In the genomic region with DNA sequence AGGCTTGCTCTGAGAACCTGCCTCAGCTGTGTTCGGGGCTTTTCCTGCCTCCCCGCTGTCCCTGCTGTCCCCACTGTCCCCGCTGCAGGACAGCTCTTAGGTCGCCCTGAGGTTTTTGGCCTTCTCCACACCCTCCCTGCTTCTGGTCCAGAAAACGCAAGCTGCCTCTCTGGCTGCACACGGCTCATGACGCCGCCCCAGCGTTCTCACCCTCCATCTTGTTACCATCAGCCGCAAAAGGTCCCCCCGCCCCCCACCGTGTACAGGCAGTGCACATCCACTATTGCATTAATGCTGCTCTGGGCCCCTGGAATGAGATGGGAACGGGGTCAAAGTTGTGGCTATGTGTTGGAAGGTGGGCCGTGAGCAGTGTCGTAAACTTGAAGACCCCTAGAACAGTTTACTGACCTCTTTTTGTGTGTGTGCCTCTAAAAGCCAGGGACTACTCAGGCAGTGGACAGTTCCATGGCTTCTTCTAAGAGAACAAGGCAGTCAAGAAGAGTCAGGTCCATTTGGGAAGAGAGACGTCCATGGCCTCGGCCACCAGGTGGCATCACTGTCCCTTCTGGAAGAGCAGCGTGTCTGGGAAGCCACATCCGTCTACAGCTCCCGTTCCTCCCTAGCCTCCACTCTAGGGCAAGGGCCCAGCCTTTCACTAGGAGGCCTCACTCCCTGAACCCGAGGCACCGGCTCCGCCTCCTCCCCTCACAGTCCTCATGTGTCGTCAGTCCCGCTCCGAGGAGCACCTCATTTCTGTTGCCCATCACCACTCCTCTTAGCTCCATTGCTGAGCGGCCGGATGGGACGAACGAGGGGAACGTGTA, we compare ENCODE assay signal across 8 cellular contexts. TPM values are rescaled to one million over a fixed set of nuclear protein-coding genes. Genes with fewer than 3 reads are reported as not detected.
DNase-seq lines count a peak whose midpoint lies in the region; ATAC-seq, FAIRE-seq and TF ChIP-seq lines count a peak whose summit lies in the region.

No MANE protein-coding gene starts in this region.

- H3K9me1 ChIP-seq in endothelial cell of umbilical vein (replicated peaks; ENCODE audit: control insufficient read depth, extremely low read depth, insufficient read depth, low read length) = no peaks in the 10 kb centered on the region

- no peak overlapping the region for H3K4me3 Mint-ChIP-seq in activated CD8-positive, alpha-beta memory T cell treated with anti-CD3 and anti-CD28 coated beads, Interleukin-2, amount 10 ng/mL, durations not matched to agents 7 days and 5 days

- H3K79me2 ChIP-seq in endothelial cell of umbilical vein (ENCODE audit: control insufficient read depth, insufficient read depth, low read length) = no peaks in the 10 kb centered on the region

- dilution Hi-C loops in endothelial cell of umbilical vein (cut with MboI; ENCODE audit: extremely low pct_ligation_motif_present, low sequenced_read_pairs) = no loop called here

- H3K36me3 Mint-ChIP-seq in activated CD8-positive, alpha-beta memory T cell treated with anti-CD3 and anti-CD28 coated beads, Interleukin-2, amount 10 ng/mL, durations not matched to agents 7 days and 5 days = no peaks in the 10 kb centered on the region

- no peak overlapping the region for H3K9ac ChIP-seq in NT2/D1 (ENCODE audit: insufficient read length, low read depth)
- no peak overlapping the region for H3K9ac ChIP-seq in endothelial cell of umbilical vein (replicated peaks; ENCODE audit: extremely low read depth, insufficient read depth, low read length)

- no peaks in the 10 kb centered on the region for H3K4me1 ChIP-seq in NT2/D1 (ENCODE audit: insufficient read depth, insufficient read length)
- no peaks in the 10 kb centered on the region for H3K4me1 ChIP-seq in endothelial cell of umbilical vein (ENCODE audit: control insufficient read depth, extremely low read depth, insufficient read depth, low read length)
- H3K4me1 ChIP-seq in mucosa of descending colon (ENCODE audit: low read depth) = peaks cover 3% of the 10 kb centered on the region

- intact Hi-C loops in endothelial cell of umbilical vein (cut with micrococcal nuclease) (loop anchor here (1.0 kb wide), 5 partner anchors 136 to 1133 kb away; no protein-coding TSS in a partner anchor), mucosa of descending colon (cut with DNase I, micrococcal nuclease) (loop anchor here (5.0 kb wide), 1 partner anchor 135 kb away; no protein-coding TSS in a partner anchor)

- H3K4me1 Mint-ChIP-seq in activated CD8-positive, alpha-beta memory T cell treated with anti-CD3 and anti-CD28 coated beads, Interleukin-2, amount 10 ng/mL, durations not matched to agents 7 days and 5 days = peaks cover 4% of the 10 kb centered on the region

- H3K36me3 ChIP-seq in NT2/D1 (ENCODE audit: insufficient read depth, insufficient read length, low read length) (peaks cover 13% of the 10 kb centered on the region), endothelial cell of umbilical vein (ENCODE audit: control insufficient read depth in 2 of 2, extremely low read depth in 1 of 2, insufficient read depth in 2 of 2, low read length in 2 of 2) (no peaks in the 10 kb centered on the region), mucosa of descending colon (ENCODE audit: low read depth) (no peaks in the 10 kb centered on the region)

- no peak overlapping the region for H3K27ac Mint-ChIP-seq in activated CD8-positive, alpha-beta memory T cell treated with anti-CD3 and anti-CD28 coated beads, Interleukin-2, amount 10 ng/mL, durations not matched to agents 7 days and 5 days

- H3K27me3 Mint-ChIP-seq in activated CD8-positive, alpha-beta memory T cell treated with anti-CD3 and anti-CD28 coated beads, Interleukin-2, amount 10 ng/mL, durations not matched to agents 7 days and 5 days = peaks cover 28% of the 10 kb centered on the region

- no TSS peak for BruUV-seq in endothelial cell of umbilical vein (replicated peaks; lab: Mats Ljungman, UMichigan)

- peak; percentile 79 for ATAC-seq in activated CD8-positive, alpha-beta memory T cell treated with anti-CD3 and anti-CD28 coated beads, Interleukin-2, amount 10 ng/mL, durations not matched to agents 7 days and 5 days
- ATAC-seq in mucosa of descending colon = peak; percentile 90
- ATAC-seq in HG02970 (IDR thresholded peaks at IDR 0.05; ENCODE audit: low FRiP score, unreplicated experiment) = no peak

- DNase-seq in ELR (ENCODE audit: low read depth) (peak; percentile 92), HUDEP-2 (lab: John Stamatoyannopoulos, UW; ENCODE audit: unreplicated experiment in 76 of 76) (peak in 72 of 76 experiments; percentile 5 to 77 (median 54)), NT2/D1 (ENCODE audit: low read depth, low spot score) (peak; percentile 96), endothelial cell of umbilical vein (ENCODE audit: low read depth, low spot score) (peak; percentile 79), mucosa of descending colon (peak; percentile 91 to 98 (median 96))
- peak; percentile 78 for DNase-seq in activated CD8-positive, alpha-beta memory T cell treated with anti-CD3 and anti-CD28 coated beads, Interleukin-2, amount 10 ng/mL, durations not matched to agents 7 days and 5 days
- DNase-seq in stimulated activated CD8-positive, alpha-beta memory T cell treated with anti-CD3 and anti-CD28 coated beads, Interleukin-4, amount 100 ng/mL, for 1 hour (ENCODE audit: low read depth in 2 of 2, low spot score in 1 of 2) = peak; percentile 26 to 41

- POLR2A ChIA-PET in endothelial cell of umbilical vein (lab: Charles Lee) = no interaction called here

- H3K27ac ChIP-seq in endothelial cell of umbilical vein (ENCODE audit: insufficient read depth, low read depth, low read length) = no peak overlapping the region

- H3K27me3 ChIP-seq in NT2/D1 (ENCODE audit: insufficient read depth, insufficient read length) (no peaks in the 10 kb centered on the region), endothelial cell of umbilical vein (ENCODE audit: control insufficient read depth in 2 of 2, insufficient read depth in 2 of 2, low read length in 2 of 2) (no peaks in the 10 kb centered on the region)

- no peak overlapping the region for H3K4me2 ChIP-seq in endothelial cell of umbilical vein (ENCODE audit: insufficient read depth, low read length)

- CTCF ChIA-PET in activated CD8-positive, alpha-beta memory T cell treated with anti-CD3 and anti-CD28 coated beads, Interleukin-2, amount 10 ng/mL, durations not matched to agents 7 days and 5 days (lab: Charles Lee) = interaction anchor here (0.6 to 2.8 kb wide), 11 partner anchors 8 to 497 kb away, joined by 3 to 14 read pairs (median 4); partner anchors contain the start of gene MRPS33
- CTCF ChIA-PET in endothelial cell of umbilical vein (lab: Charles Lee) = interaction anchor here (0.6 to 5.7 kb wide), 35 partner anchors 10 to 1271 kb away, joined by 3 to 202 read pairs (median 4); partner anchors contain the start of gene ADCK2

- H2AFZ ChIP-seq in endothelial cell of umbilical vein (ENCODE audit: low read depth, low read length) = peak overlapping the region; percentile 34

- peak; percentile 77 to 92 for TF ChIP-seq CTCF in endothelial cell of umbilical vein (IDR thresholded peaks at IDR 0.05; ENCODE audit: extremely low read depth in 1 of 2, insufficient read depth in 1 of 2, low read depth in 1 of 2, low read length in 2 of 2)
- TF ChIP-seq CTCF in mucosa of descending colon (IDR thresholded peaks at IDR 0.05) = peak; percentile 66

- H3K9me3 ChIP-seq in NT2/D1 (ENCODE audit: insufficient read depth, low read length) (no peaks in the 10 kb centered on the region), endothelial cell of umbilical vein (replicated peaks; ENCODE audit: control insufficient read depth, insufficient read depth, low read length) (no peaks in the 10 kb centered on the region), mucosa of descending colon (no peaks in the 10 kb centered on the region)

- no peaks in the 10 kb centered on the region for H3K9me3 Mint-ChIP-seq in activated CD8-positive, alpha-beta memory T cell treated with anti-CD3 and anti-CD28 coated beads, Interleukin-2, amount 10 ng/mL, durations not matched to agents 7 days and 5 days (ENCODE audit: low read depth)

- H4K20me1 ChIP-seq in endothelial cell of umbilical vein (replicated peaks; ENCODE audit: control insufficient read depth, extremely low read depth, insufficient read depth, low read length) = no peaks in the 10 kb centered on the region

- FAIRE-seq in endothelial cell of umbilical vein (lab: Jason Lieb, UNC) = peak; percentile 93

- no peak overlapping the region for H3K4me3 ChIP-seq in NT2/D1 (ENCODE audit: insufficient read length, low read depth)
- no peak overlapping the region for H3K4me3 ChIP-seq in endothelial cell of umbilical vein (replicated peaks in 1 of 3; ENCODE audit: insufficient read depth in 1 of 3, low read depth in 1 of 3, low read length in 3 of 3)
- H3K4me3 ChIP-seq in mucosa of descending colon = no peak overlapping the region

- no peak for TF ChIP-seq POLR2A in endothelial cell of umbilical vein (IDR thresholded peaks at IDR 0.05; ENCODE audit: low read depth, low read length)

TF ChIP-seq in endothelial cell of umbilical vein, 7 proteins besides CTCF, POLR2A, EP300 and RAD21:
- no peak for TF ChIP-seq FOS (IDR thresholded peaks at IDR 0.05; ENCODE audit: borderline replicate concordance, insufficient read depth, low read length)
- TF ChIP-seq JUN (IDR thresholded peaks at IDR 0.05; ENCODE audit: borderline replicate concordance, insufficient read depth, insufficient read length, low read depth) = no peak

RNA-seq across cellular contexts. Expression of gene MKRN1, which starts 38.5 kb away (rescaled TPM):
- total RNA-seq in activated CD8-positive, alpha-beta memory T cell treated with anti-CD3 and anti-CD28 coated beads, Interleukin-2, amount 10 ng/mL, durations not matched to agents 7 days and 5 days = 10 to 100 TPM; 64.2 to 75.5 TPM
- 52.1 and 52.2 TPM in 2 replicates for total RNA-seq in endothelial cell of umbilical vein
- 18.4 and 24.9 TPM in 2 replicates for polyA plus RNA-seq in endothelial cell of umbilical vein
- 22.4 and 25.4 TPM in 2 replicates for polyA plus RNA-seq in endothelial cell of umbilical vein (2011; cell fraction: cytosol; rRNA removed)
- 25.8 and 27.3 TPM in 2 replicates for polyA plus RNA-seq in endothelial cell of umbilical vein (2011; cell fraction: nucleus; rRNA removed)
- 38.8 and 46.3 TPM in 2 replicates for polyA plus RNA-seq in endothelial cell of umbilical vein (2012)
- 39.3 and 45.9 TPM in 2 replicates for polyA minus RNA-seq in endothelial cell of umbilical vein
- 30.9 TPM for polyA minus RNA-seq in endothelial cell of umbilical vein (2011; cell fraction: cytosol; rRNA and poly(A)+ RNA removed)
- 18.5 and 22.4 TPM in 2 replicates for polyA minus RNA-seq in endothelial cell of umbilical vein (2011; cell fraction: nucleus; rRNA and poly(A)+ RNA removed)
- 100 to 1,000 TPM; 169 to 263 (median 188) TPM for total RNA-seq in mucosa of descending colon

Comparison
In these comparisons a context has a peak if more than half of its experiments do, and no peak if none do; other contexts are left out.
1. DNase-seq: peak in every context shown above with its lines; median percentile 96 in NT2/D1; 96 in mucosa of descending colon; 92 in ELR; 79 in endothelial cell of umbilical vein; 78 in activated CD8-positive, alpha-beta memory T cell treated with anti-CD3 and anti-CD28 coated beads, Interleukin-2, amount 10 ng/mL, durations not matched to agents 7 days and 5 days; 54 in HUDEP-2; 34 in stimulated activated CD8-positive, alpha-beta memory T cell treated with anti-CD3 and anti-CD28 coated beads, Interleukin-4, amount 100 ng/mL, for 1 hour.